ENCODE assay signal across 1 cellular context in the genomic region with DNA sequence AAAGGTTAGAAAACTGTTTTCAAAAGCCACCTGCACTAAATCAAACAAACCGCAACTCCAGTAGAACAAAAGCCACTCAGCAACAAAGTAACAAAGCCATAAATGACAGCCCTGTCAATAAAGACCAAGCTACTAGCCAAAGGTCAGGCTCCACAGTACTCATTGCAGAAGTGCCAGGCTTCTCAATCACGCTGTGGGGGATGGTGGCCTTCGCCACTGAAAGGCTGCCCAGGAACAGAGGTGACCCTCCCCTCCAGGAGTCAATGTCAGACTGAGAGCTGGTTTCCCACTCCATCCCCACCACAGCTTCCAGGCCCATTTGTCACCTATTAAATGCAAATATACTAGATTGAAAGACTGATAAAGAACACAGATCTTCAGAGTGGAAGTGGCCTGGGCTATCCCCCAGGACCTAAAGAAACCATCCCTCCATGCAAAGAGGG.
A peak's percentile ranks its signal among the peaks of the same experiment; 100 is the strongest.
TF ChIP-seq lines count a peak whose summit lies in the region.

No MANE protein-coding gene starts in this region.

TF ChIP-seq in liver, 16 proteins besides CTCF, POLR2A, EP300 and RAD21 (continued from another document):
- TF ChIP-seq, protein P1, sequence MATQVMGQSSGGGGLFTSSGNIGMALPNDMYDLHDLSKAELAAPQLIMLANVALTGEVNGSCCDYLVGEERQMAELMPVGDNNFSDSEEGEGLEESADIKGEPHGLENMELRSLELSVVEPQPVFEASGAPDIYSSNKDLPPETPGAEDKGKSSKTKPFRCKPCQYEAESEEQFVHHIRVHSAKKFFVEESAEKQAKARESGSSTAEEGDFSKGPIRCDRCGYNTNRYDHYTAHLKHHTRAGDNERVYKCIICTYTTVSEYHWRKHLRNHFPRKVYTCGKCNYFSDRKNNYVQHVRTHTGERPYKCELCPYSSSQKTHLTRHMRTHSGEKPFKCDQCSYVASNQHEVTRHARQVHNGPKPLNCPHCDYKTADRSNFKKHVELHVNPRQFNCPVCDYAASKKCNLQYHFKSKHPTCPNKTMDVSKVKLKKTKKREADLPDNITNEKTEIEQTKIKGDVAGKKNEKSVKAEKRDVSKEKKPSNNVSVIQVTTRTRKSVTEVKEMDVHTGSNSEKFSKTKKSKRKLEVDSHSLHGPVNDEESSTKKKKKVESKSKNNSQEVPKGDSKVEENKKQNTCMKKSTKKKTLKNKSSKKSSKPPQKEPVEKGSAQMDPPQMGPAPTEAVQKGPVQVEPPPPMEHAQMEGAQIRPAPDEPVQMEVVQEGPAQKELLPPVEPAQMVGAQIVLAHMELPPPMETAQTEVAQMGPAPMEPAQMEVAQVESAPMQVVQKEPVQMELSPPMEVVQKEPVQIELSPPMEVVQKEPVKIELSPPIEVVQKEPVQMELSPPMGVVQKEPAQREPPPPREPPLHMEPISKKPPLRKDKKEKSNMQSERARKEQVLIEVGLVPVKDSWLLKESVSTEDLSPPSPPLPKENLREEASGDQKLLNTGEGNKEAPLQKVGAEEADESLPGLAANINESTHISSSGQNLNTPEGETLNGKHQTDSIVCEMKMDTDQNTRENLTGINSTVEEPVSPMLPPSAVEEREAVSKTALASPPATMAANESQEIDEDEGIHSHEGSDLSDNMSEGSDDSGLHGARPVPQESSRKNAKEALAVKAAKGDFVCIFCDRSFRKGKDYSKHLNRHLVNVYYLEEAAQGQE (IDR thresholded peaks at IDR 0.05) = peak; percentile 69
- TF ChIP-seq NR2F2 (IDR thresholded peaks at IDR 0.05) (peak; percentile 73), FOXA1 (IDR thresholded peaks at IDR 0.05) (peak; percentile 92), FOXA2 (IDR thresholded peaks at IDR 0.05) (peak; percentile 98), JUND (IDR thresholded peaks at IDR 0.05) (peak; percentile 61 to 83), EGR1 (IDR thresholded peaks at IDR 0.05; ENCODE audit: low read depth in 2 of 2) (no peak)
- TF ChIP-seq, protein P2, sequence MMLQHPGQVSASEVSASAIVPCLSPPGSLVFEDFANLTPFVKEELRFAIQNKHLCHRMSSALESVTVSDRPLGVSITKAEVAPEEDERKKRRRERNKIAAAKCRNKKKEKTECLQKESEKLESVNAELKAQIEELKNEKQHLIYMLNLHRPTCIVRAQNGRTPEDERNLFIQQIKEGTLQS (IDR thresholded peaks at IDR 0.05) = no peak
